Comparison of ENCODE assay signal across 22 cellular contexts in the genomic region with DNA sequence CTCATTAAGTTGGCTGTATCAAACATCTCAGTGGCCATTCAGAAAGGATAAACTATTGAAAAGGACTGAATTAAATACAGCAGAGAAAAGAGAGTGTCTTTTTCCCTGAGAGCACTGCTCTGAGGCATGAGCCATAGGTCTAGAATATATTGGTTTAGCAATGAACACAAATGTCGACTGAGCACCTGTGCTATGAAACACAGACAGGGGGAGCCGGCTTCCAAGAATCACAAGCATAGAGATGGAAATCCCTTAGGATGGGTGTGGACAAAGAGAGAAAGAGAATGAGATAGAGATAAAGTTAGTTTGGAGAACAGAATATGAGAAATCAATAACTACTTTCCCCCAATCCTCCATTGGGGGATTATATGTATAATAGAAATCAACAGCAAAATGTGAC. TPM values are rescaled to one million over a fixed set of nuclear protein-coding genes. Genes with fewer than 3 reads are reported as not detected.
DNase-seq lines count a peak whose midpoint lies in the region; ATAC-seq and TF ChIP-seq lines count a peak whose summit lies in the region.
"Had no signal": no experiment of that assay in that cellular context is flagged by ENCODE, and none has a peak within 500 bp of the region (broad histone marks: within the 10 kb centered on the region; RNA-seq: fewer than 3 reads in every experiment).

No MANE protein-coding gene starts in this region.

- H3K9me3 Mint-ChIP-seq in GM23338, result peaks cover 13% of the 10 kb centered on the region; the same call in 2 of the 3 replicates
- H3K9me3 Mint-ChIP-seq in activated T-cell treated with anti-CD3 and anti-CD28 coated beads, Interleukin-2, amount 50 U/mL, for 24 hours, result peaks cover 3% of the 10 kb centered on the region

- peaks cover 2% of the 10 kb centered on the region; the same call in 1 of the 2 replicates for H3K9me2 ChIP-seq in GM23338 (ENCODE audit: insufficient read depth)

- no peak overlapping the region for H2AFZ ChIP-seq in GM23338

- H3K27me3 ChIP-seq in GM23338 (ENCODE audit: insufficient read depth) (no peaks in the 10 kb centered on the region), foreskin keratinocyte (peaks cover 5% of the 10 kb centered on the region)

- no peaks in the 10 kb centered on the region for H4K20me1 ChIP-seq in GM23338 (replicated peaks; ENCODE audit: insufficient read depth)

- H3K4me1 ChIP-seq in GM23338 (ENCODE audit: insufficient read depth), result no peaks in the 10 kb centered on the region
- no peaks in the 10 kb centered on the region for H3K4me1 ChIP-seq in foreskin keratinocyte
- H3K4me1 ChIP-seq: HAP-1 had no signal

- H3K36me3 Mint-ChIP-seq in GM23338 (ENCODE audit: low read depth), result peaks cover 8% of the 10 kb centered on the region; the same call in 1 of the 3 replicates
- no peaks in the 10 kb centered on the region for H3K36me3 Mint-ChIP-seq in activated T-cell treated with anti-CD3 and anti-CD28 coated beads, Interleukin-2, amount 50 U/mL, for 24 hours (ENCODE audit: low read depth)
- H3K36me3 Mint-ChIP-seq: CD8-positive, alpha-beta memory T cell had no signal

- H3K27ac ChIP-seq in GM23338 (ENCODE audit: low read depth) (no peak overlapping the region), foreskin keratinocyte (no peak overlapping the region)

- H3K79me2 ChIP-seq in GM23338 (replicated peaks; ENCODE audit: insufficient read depth), result no peaks in the 10 kb centered on the region

- H3F3A ChIP-seq in GM23338 (replicated peaks; ENCODE audit: low read depth), result no peaks in the 10 kb centered on the region

- no peak overlapping the region for H3K27ac Mint-ChIP-seq in GM23338
- no peak overlapping the region for H3K27ac Mint-ChIP-seq in activated T-cell treated with anti-CD3 and anti-CD28 coated beads, Interleukin-2, amount 50 U/mL, for 24 hours
- H3K27ac Mint-ChIP-seq: CD8-positive, alpha-beta memory T cell had no signal

- no peak for ATAC-seq in GM23338
- no peak for ATAC-seq in foreskin keratinocyte
- no peak for ATAC-seq in GM21526 (IDR thresholded peaks at IDR 0.05; ENCODE audit: low FRiP score, unreplicated experiment)
- ATAC-seq: Panc1 had no signal

- no peak overlapping the region for H3K4me3 Mint-ChIP-seq in GM23338
- H3K4me3 Mint-ChIP-seq in activated T-cell treated with anti-CD3 and anti-CD28 coated beads, Interleukin-2, amount 50 U/mL, for 24 hours, result no peak overlapping the region
- H3K4me3 Mint-ChIP-seq: CD8-positive, alpha-beta memory T cell had no signal

- H3K4me3 ChIP-seq in GM23338, result no peak overlapping the region
- H3K4me3 ChIP-seq: HAP-1 had no signal

- H3K4me2 ChIP-seq in GM23338, result no peak overlapping the region

- peak; percentile 9 to 49 for DNase-seq in NCI-H2081 (lab: John Stamatoyannopoulos, UW)
- DNase-seq in NCI-H2081 treated with DMSO at 0.1 percent for 48 hours (lab: John Stamatoyannopoulos, UW), result no peak
- DNase-seq in GM23338 (ENCODE audit: low spot score), result peak; percentile 37
- peak; percentile 36 for DNase-seq in NCI-H526 treated with DMSO at 0.1 percent for 48 hours (lab: John Stamatoyannopoulos, UW)
- DNase-seq in foreskin keratinocyte, result no peak
- no peak for DNase-seq in SKM-1 (lab: John Stamatoyannopoulos, UW; ENCODE audit: unreplicated experiment)
- no peak for DNase-seq in activated T-cell treated with anti-CD3 and anti-CD28 coated beads, Interleukin-2, amount 50 U/mL, for 24 hours
- DNase-seq: AML-193; C1 segment of cervical spinal cord; CD8-positive, alpha-beta memory T cell; EL; GF-D8; KBM-7; MM.1S; NCI-H1092 treated with DMSO at 0.1 percent for 48 hours; NCI-H1694 treated with DMSO at 0.1 percent for 48 hours; NCI-H2107; NCI-H226; NCI-H524 treated with DMSO at 0.1 percent for 48 hours had no signal

- no peaks in the 10 kb centered on the region; the same call in 2 of the 3 replicates for H3K4me1 Mint-ChIP-seq in GM23338
- H3K4me1 Mint-ChIP-seq in activated T-cell treated with anti-CD3 and anti-CD28 coated beads, Interleukin-2, amount 50 U/mL, for 24 hours (ENCODE audit: low read depth), result no peaks in the 10 kb centered on the region
- H3K4me1 Mint-ChIP-seq: CD8-positive, alpha-beta memory T cell had no signal

- no peaks in the 10 kb centered on the region for H3K36me3 ChIP-seq in GM23338 (ENCODE audit: insufficient read depth)
- H3K36me3 ChIP-seq: HAP-1 had no signal

- no peaks in the 10 kb centered on the region for H3K27me3 Mint-ChIP-seq in GM23338 (ENCODE audit: insufficient read depth, low read depth, poor library complexity)
- H3K27me3 Mint-ChIP-seq in activated T-cell treated with anti-CD3 and anti-CD28 coated beads, Interleukin-2, amount 50 U/mL, for 24 hours, result peaks cover 30% of the 10 kb centered on the region

- TF ChIP-seq CTCF in GM23338 (conservative IDR thresholded peaks at IDR 0.05; ENCODE audit: low read depth in 2 of 2) (peak; percentile 33 to 48), foreskin keratinocyte (conservative IDR thresholded peaks at IDR 0.05) (peak; percentile 14)

TF ChIP-seq in GM23338, 12 proteins besides CTCF, POLR2A, EP300 and RAD21:
- no peak for TF ChIP-seq EZH2 (IDR thresholded peaks at IDR 0.05; ENCODE audit: low read depth, unreplicated experiment)

RNA-seq across cellular contexts. Expression of gene DGKI, which starts 54.8 kb away (rescaled TPM):
- total RNA-seq in GM23338 (2014; rRNA removed; shearing (Covaris generic)), result 0.39 and 1.0 TPM in 2 replicates
- 0.16 and 0.40 TPM in 2 replicates for polyA plus RNA-seq in GM23338 (2016; fragmentation: Nextera tagmentation; extraction: Ambion mirVana)
- total RNA-seq in foreskin keratinocyte, result not detected in 2 replicates
- polyA plus RNA-seq in foreskin keratinocyte, result not detected in 2 replicates
- polyA plus RNA-seq: CD8-positive, alpha-beta memory T cell had no signal

Comparison
In these comparisons a context has a peak if more than half of its experiments do, and no peak if none do; other contexts are left out.
1. DNase-seq: peak in NCI-H2081 (2 of 2), GM23338 (single experiment) and NCI-H526 treated with DMSO at 0.1 percent for 48 hours (single experiment); none in NCI-H2081 treated with DMSO at 0.1 percent for 48 hours (single experiment), foreskin keratinocyte (0 of 2), SKM-1 (single experiment) and activated T-cell treated with anti-CD3 and anti-CD28 coated beads, Interleukin-2, amount 50 U/mL, for 24 hours (single experiment).